In the genomic region with DNA sequence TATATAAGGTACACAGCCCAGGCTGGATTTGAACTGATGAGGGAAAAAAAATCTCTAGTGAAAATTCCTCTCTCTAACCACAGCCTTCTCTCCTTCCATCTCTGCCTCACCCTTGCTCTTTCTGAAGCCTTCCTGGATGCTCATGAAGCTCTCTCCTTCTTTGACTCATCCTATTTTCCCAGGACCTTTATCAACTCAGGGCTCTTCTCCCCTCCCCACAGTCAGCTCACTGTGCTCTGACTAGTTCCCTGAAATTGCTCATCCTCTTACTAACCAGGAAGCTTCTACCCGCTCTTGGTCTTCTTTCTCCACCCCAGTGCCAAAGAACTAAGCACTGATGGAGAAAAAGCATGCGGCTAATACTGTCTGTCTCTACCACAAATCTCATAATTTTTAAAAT, we compare ENCODE assay signal across 20 cellular contexts. TPM values are rescaled to one million over a fixed set of nuclear protein-coding genes. Genes with fewer than 3 reads are reported as not detected.
DNase-seq lines count a peak whose midpoint lies in the region; ATAC-seq and TF ChIP-seq lines count a peak whose summit lies in the region.
"Had no signal": no experiment of that assay in that cellular context is flagged by ENCODE, and none has a peak within 500 bp of the region (broad histone marks: within the 10 kb centered on the region; RNA-seq: fewer than 3 reads in every experiment).

No MANE protein-coding gene starts in this region.

- TF ChIP-seq POLR2A in testis (IDR thresholded peaks at IDR 0.05) (no peak), right lobe of liver (IDR thresholded peaks at IDR 0.05) (no peak)

- no peak overlapping the region for H3K4me2 ChIP-seq in MM.1S (ENCODE audit: low read depth, low read length)
- H3K4me2 ChIP-seq: neural progenitor cell had no signal

- H3K4me1 ChIP-seq in MM.1S (ENCODE audit: low read length) = no peaks in the 10 kb centered on the region
- H3K4me1 ChIP-seq in testis = no peaks in the 10 kb centered on the region
- H3K4me1 ChIP-seq in right lobe of liver = no peaks in the 10 kb centered on the region
- H3K4me1 ChIP-seq: lower lobe of right lung, neural progenitor cell, vagina had no signal

- ATAC-seq in right lobe of liver = no peak
- ATAC-seq: activated CD4-positive, CD25-positive, alpha-beta regulatory T cell treated with anti-CD3 and anti-CD28 coated beads, Interleukin-2, amount 50 U/mL, for 24 hours; activated CD8-positive, alpha-beta T cell treated with anti-CD3 and anti-CD28 coated beads for 36 hours; lower lobe of right lung had no signal

- WGBS in testis, 2 donors = 92 to 97% methylated on average over 2 of the region's 2 CpGs
- WGBS in right lobe of liver (ENCODE audit: insufficient coverage, low coverage, low lambda C conversion rate, missing lambda C conversion rate) = 88% methylated on average over 2 of the region's 2 CpGs

- H3K36me3 ChIP-seq in MM.1S (replicated peaks; ENCODE audit: insufficient read depth, low read length) = no peaks in the 10 kb centered on the region
- H3K36me3 ChIP-seq in testis (ENCODE audit: low read depth, missing control alignments) = no peaks in the 10 kb centered on the region
- H3K36me3 ChIP-seq in right lobe of liver = no peaks in the 10 kb centered on the region
- H3K36me3 ChIP-seq: lower lobe of right lung, neural progenitor cell, vagina had no signal

- intact Hi-C loops in testis (cut with DNase I; ENCODE audit: low total_unique reads) = no loop called here
- intact Hi-C loops in right lobe of liver (cut with DNase I) = no loop called here

- no peak overlapping the region for H3K9ac ChIP-seq in MM.1S (ENCODE audit: low read length)
- H3K9ac ChIP-seq: neural progenitor cell had no signal

- no peaks in the 10 kb centered on the region for H3K27me3 ChIP-seq in MM.1S (replicated peaks; ENCODE audit: insufficient read depth, low read length)
- no peaks in the 10 kb centered on the region for H3K27me3 ChIP-seq in testis
- no peaks in the 10 kb centered on the region for H3K27me3 ChIP-seq in right lobe of liver
- H3K27me3 ChIP-seq: neural progenitor cell, vagina had no signal

- DNase-seq in H4 (ENCODE audit: low spot score) (peak; percentile 20), RPMI7951 (ENCODE audit: low read depth) (peak; percentile 8), fibroblast of mammary gland (ENCODE audit: low read depth) (peak; percentile 43), MM.1S (no peak), testis (no peak), right lobe of liver (no peak), SIG-M5 treated with dmso at 0.1 percent for 504 hours (lab: John Stamatoyannopoulos, UW; ENCODE audit: unreplicated experiment) (no peak)
- DNase-seq: activated CD8-positive, alpha-beta T cell treated with anti-CD3 and anti-CD28 coated beads for 36 hours; activated T-cell treated with anti-CD3 and anti-CD28 coated beads for 4 hours; dermis blood vessel endothelial cell; foreskin fibroblast; IMR-90; islet precursor cell; lower lobe of right lung; NCI-H1436 treated with DMSO at 0.1 percent for 48 hours; NCI-H524 had no signal

- TF ChIP-seq CTCF in fibroblast of mammary gland (conservative IDR thresholded peaks at IDR 0.05; ENCODE audit: control insufficient read depth, insufficient read depth, low read depth, low read length) = no peak
- no peak for TF ChIP-seq CTCF in MM.1S (IDR thresholded peaks at IDR 0.05; ENCODE audit: low read length)
- no peak for TF ChIP-seq CTCF in testis (IDR thresholded peaks at IDR 0.05)
- TF ChIP-seq CTCF in right lobe of liver (IDR thresholded peaks at IDR 0.05) = no peak

- no peak overlapping the region for H2AFZ ChIP-seq in MM.1S (ENCODE audit: low read length)
- H2AFZ ChIP-seq: neural progenitor cell had no signal

- H3F3A ChIP-seq in MM.1S (ENCODE audit: insufficient read depth, low read length) = no peaks in the 10 kb centered on the region

- H3K27ac ChIP-seq in MM.1S (ENCODE audit: low read length) (no peak overlapping the region), testis (no peak overlapping the region), right lobe of liver (no peak overlapping the region)
- H3K27ac ChIP-seq: lower lobe of right lung, neural progenitor cell, vagina had no signal

- H4K20me1 ChIP-seq in MM.1S (ENCODE audit: insufficient read depth, low read length) = no peaks in the 10 kb centered on the region

- no peaks in the 10 kb centered on the region for H3K9me3 ChIP-seq in MM.1S (replicated peaks; ENCODE audit: insufficient read depth, low read length)
- H3K9me3 ChIP-seq in testis = no peaks in the 10 kb centered on the region
- H3K9me3 ChIP-seq in right lobe of liver = no peaks in the 10 kb centered on the region
- H3K9me3 ChIP-seq: lower lobe of right lung, vagina had no signal

- H3K4me3 ChIP-seq in fibroblast of mammary gland (ENCODE audit: control insufficient read depth, low read depth, low read length) = no peak overlapping the region
- no peak overlapping the region for H3K4me3 ChIP-seq in MM.1S (ENCODE audit: low read length)
- H3K4me3 ChIP-seq in testis = no peak overlapping the region
- no peak overlapping the region for H3K4me3 ChIP-seq in right lobe of liver
- H3K4me3 ChIP-seq: lower lobe of right lung, neural progenitor cell, vagina had no signal

- no peaks in the 10 kb centered on the region for H3K79me2 ChIP-seq in MM.1S (ENCODE audit: low read length)

- no peaks in the 10 kb centered on the region for H3K9me2 ChIP-seq in MM.1S (replicated peaks; ENCODE audit: insufficient read depth, low read length)

RNA-seq across cellular contexts. Expression of a gene that starts 46.4 kb away (rescaled TPM):
- total RNA-seq in H4 (2014; rRNA removed; shearing (Covaris generic)) = 0.15 and 0.25 TPM in 2 replicates
- not detected in 2 replicates for total RNA-seq in RPMI7951 (2014; rRNA removed; shearing (Covaris generic))
- total RNA-seq in testis = 1 to 10 TPM; 5.0 to 8.0 TPM
- 3.7 TPM for polyA plus RNA-seq in testis (ENCODE audit: insufficient read depth, low read depth, low replicate concordance)
- 1 to 10 TPM; 3.1 to 6.4 (median 5.2) TPM for total RNA-seq in right lobe of liver
- total RNA-seq: activated CD8-positive, alpha-beta T cell treated with anti-CD3 and anti-CD28 coated beads for 36 hours; IMR-90; progenitor cell of endocrine pancreas had no signal
- polyA plus RNA-seq: IMR-90 had no signal

Comparison
In these comparisons a context has a peak if more than half of its experiments do, and no peak if none do; other contexts are left out.
1. DNase-seq: peak in H4 (single experiment), RPMI7951 (single experiment) and fibroblast of mammary gland (single experiment); none in MM.1S (single experiment), testis (single experiment), right lobe of liver (0 of 3) and SIG-M5 treated with dmso at 0.1 percent for 504 hours (single experiment).